ENCODE assay signal across 8 cellular contexts in the genomic region with DNA sequence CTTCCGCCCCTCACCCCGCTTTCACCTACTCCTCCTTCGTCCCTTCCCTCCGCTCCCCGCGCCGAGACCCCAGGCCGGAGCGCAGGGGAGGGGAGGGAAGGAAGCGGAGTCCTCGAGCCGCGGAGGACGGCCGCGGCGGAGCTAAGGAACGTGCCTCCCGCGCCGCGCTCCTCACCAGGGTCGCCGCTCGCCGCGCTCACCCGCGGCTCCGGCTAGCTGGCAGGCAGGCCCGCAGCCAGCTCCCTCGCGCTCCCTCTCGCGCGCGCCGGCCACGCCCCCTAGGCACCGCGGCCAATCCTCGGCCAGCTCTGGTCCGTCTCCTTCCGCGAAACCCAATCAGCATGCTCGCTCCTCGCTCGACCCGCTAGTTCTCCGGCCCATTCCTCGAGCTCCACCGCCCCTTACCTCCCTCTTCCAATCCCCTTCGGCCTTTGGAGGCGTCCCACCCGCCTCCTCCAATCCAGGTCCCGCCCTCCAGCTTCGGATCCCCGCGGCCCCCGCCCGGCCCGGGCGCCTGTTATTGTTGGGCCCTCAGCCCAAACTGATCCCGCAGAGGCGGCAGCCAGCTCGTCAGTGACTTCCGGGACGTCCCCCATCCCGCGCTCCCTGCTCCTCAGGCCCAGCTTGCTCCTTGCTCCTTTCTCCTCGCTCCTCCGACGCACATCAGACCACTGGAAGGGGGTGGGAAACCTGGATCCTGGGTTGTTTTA. TPM values are rescaled to one million over a fixed set of nuclear protein-coding genes. Genes with fewer than 3 reads are reported as not detected.
DNase-seq lines count a peak whose midpoint lies in the region; ATAC-seq and TF ChIP-seq lines count a peak whose summit lies in the region.

A gene with protein sequence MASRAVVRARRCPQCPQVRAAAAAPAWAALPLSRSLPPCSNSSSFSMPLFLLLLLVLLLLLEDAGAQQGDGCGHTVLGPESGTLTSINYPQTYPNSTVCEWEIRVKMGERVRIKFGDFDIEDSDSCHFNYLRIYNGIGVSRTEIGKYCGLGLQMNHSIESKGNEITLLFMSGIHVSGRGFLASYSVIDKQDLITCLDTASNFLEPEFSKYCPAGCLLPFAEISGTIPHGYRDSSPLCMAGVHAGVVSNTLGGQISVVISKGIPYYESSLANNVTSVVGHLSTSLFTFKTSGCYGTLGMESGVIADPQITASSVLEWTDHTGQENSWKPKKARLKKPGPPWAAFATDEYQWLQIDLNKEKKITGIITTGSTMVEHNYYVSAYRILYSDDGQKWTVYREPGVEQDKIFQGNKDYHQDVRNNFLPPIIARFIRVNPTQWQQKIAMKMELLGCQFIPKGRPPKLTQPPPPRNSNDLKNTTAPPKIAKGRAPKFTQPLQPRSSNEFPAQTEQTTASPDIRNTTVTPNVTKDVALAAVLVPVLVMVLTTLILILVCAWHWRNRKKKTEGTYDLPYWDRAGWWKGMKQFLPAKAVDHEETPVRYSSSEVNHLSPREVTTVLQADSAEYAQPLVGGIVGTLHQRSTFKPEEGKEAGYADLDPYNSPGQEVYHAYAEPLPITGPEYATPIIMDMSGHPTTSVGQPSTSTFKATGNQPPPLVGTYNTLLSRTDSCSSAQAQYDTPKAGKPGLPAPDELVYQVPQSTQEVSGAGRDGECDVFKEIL (minus strand): TSS at position 231 of the 710 bp plus-strand sequence. CDS start 369 bp downstream, outside the sequence.

- peak; percentile 99 for ATAC-seq in GM19324 (IDR thresholded peaks at IDR 0.05; ENCODE audit: low FRiP score, unreplicated experiment)
- peak; percentile 99 for ATAC-seq in HG03460 (IDR thresholded peaks at IDR 0.05; ENCODE audit: unreplicated experiment)
- peak; percentile 94 for ATAC-seq in left lobe of liver

- H3K27me3 ChIP-seq in BJ (ENCODE audit: control insufficient read depth, insufficient read depth, low read length): no peaks in the 10 kb centered on the region

- DNase-seq in BJ (ENCODE audit: low read depth): peak; percentile 95
- DNase-seq in NCI-H524 treated with DMSO at 0.1 percent for 48 hours (lab: John Stamatoyannopoulos, UW): peak; percentile 97
- DNase-seq in activated CD4-positive, alpha-beta T cell treated with anti-CD3 and anti-CD28 coated beads, Interleukin-2, amount 50 U/mL, for 48 hours: peak; percentile 91 to 93
- peak; percentile 99 for DNase-seq in dermis blood vessel endothelial cell
- DNase-seq in left lobe of liver (ENCODE audit: low spot score): peak; percentile 99
- peak; percentile 91 to 93 for DNase-seq in stimulated activated CD4-positive, alpha-beta T cell treated with anti-CD3 and anti-CD28 coated beads, Interleukin-2, amount 100 ng/mL, for 24 hours

- POLR2A ChIA-PET in BJ (lab: Charles Lee): interaction anchor here (0.6 to 0.7 kb wide), 3 partner anchors 32 to 628 kb away, joined by 3 to 5 read pairs (median 3); no protein-coding TSS in a partner anchor

- peak within 1 kb of the TSS; percentile 97 for H3K4me3 ChIP-seq in BJ (ENCODE audit: low read depth, low read length)

- no peak for TF ChIP-seq CTCF in BJ (IDR thresholded peaks at IDR 0.05; ENCODE audit: insufficient read depth, low read depth, low read length)

- CTCF ChIA-PET in BJ (lab: Yijun Ruan, JAX): interaction anchor here (0.6 to 1.6 kb wide), 6 partner anchors 9 to 916 kb away, joined by 3 to 7 read pairs (median 4); a partner anchor contains a TSS

- no peaks in the 10 kb centered on the region for H3K36me3 ChIP-seq in BJ (ENCODE audit: control insufficient read depth, insufficient read depth, low read length)

RNA-seq across cellular contexts. Expression of the gene that starts here (rescaled TPM):
- 28.9 and 59.7 TPM in 2 replicates for polyA plus RNA-seq in BJ (2011; rRNA removed)
- polyA minus RNA-seq in BJ (2011; rRNA and poly(A)+ RNA removed): 45.9 and 50.4 TPM in 2 replicates
- total RNA-seq in dermis blood vessel endothelial cell: 19.6 and 23.4 TPM in 2 replicates
- total RNA-seq in left lobe of liver: 10.0 TPM

Comparison
In these comparisons a context has a peak if more than half of its experiments do, and no peak if none do; other contexts are left out.
1. Peak in every context shown above with its lines: DNase-seq, ATAC-seq and H3K4me3 ChIP-seq.